ENCODE assay signal across 14 cellular contexts in the genomic region with DNA sequence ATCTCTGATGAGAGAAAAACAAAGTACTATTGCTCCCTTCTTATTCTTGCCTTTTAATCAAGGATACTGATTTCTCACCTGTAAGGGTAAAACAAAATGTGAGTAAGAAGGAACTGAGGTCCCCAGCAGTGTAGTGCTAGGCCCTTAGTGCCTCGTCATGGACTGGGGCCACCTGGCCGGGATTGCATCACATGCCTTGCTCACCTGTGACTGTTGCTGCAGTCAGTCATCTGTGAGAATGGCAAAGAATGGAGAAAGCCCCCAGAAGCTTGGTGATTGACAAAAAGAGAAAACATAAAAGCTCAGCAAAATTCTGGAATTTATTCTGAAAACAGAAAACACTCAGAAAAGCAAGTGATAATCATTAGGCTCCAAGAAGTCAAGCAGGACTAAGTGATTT.
"Had no signal": no experiment of that assay in that cellular context is flagged by ENCODE, and none has a peak within 500 bp of the region (broad histone marks: within the 10 kb centered on the region; RNA-seq: fewer than 3 reads in every experiment).

No MANE protein-coding gene starts in this region.

- H3K9me3 Mint-ChIP-seq: activated naive CD4-positive, alpha-beta T cell treated with anti-CD3 and anti-CD28 coated beads, Interleukin-2, amount 50 U/mL, for 72 hours; activated T-cell treated with anti-CD3 and anti-CD28 coated beads, Interleukin-2, amount 50 U/mL, for 4 hours; brain; neural crest cell; T-helper 2 cell treated with Interferon-gamma antibody and Interleukin-4, amounts not matched to agents 5 μg/mL and 100 μg/mL, for 36 hours had no signal

- H3K36me3 Mint-ChIP-seq: activated naive CD4-positive, alpha-beta T cell treated with anti-CD3 and anti-CD28 coated beads, Interleukin-2, amount 50 U/mL, for 72 hours had no signal

- H3K9me3 ChIP-seq: esophagus squamous epithelium, pancreas had no signal

- H3K27me3 Mint-ChIP-seq: brain had no signal

- H3K27me3 ChIP-seq: esophagus squamous epithelium, pancreas had no signal

- H3K27ac Mint-ChIP-seq: activated naive CD4-positive, alpha-beta T cell treated with anti-CD3 and anti-CD28 coated beads, Interleukin-2, amount 50 U/mL, for 72 hours; brain; T-helper 2 cell treated with Interferon-gamma antibody and Interleukin-4, amounts not matched to agents 5 μg/mL and 100 μg/mL, for 36 hours had no signal

- DNase-seq: activated CD4-positive, alpha-beta T cell treated with anti-CD3 and anti-CD28 coated beads for 1 hour; activated CD4-positive, alpha-beta T cell treated with anti-CD3 and anti-CD28 coated beads, Interleukin-2, amount 50 U/mL, for 48 hours; activated effector memory CD4-positive, alpha-beta T cell treated with anti-CD3 and anti-CD28 coated beads, Interleukin-2, amount 50 U/mL, for 16 hours; activated T-cell treated with anti-CD3 and anti-CD28 coated beads, Interleukin-2, amount 50 U/mL, for 4 hours; amniotic stem cell; dermis blood vessel endothelial cell; esophagus squamous epithelium; foreskin fibroblast; pancreas; small intestine had no signal

- H3K36me3 ChIP-seq: esophagus squamous epithelium, pancreas had no signal

- H3K4me3 ChIP-seq: esophagus squamous epithelium, pancreas had no signal

- H3K4me3 Mint-ChIP-seq: activated T-cell treated with anti-CD3 and anti-CD28 coated beads, Interleukin-2, amount 50 U/mL, for 4 hours; brain; neural crest cell; T-helper 2 cell treated with Interferon-gamma antibody and Interleukin-4, amounts not matched to agents 5 μg/mL and 100 μg/mL, for 36 hours had no signal

- ATAC-seq: activated naive CD4-positive, alpha-beta T cell treated with anti-CD3 and anti-CD28 coated beads, Interleukin-2, amount 50 U/mL, for 72 hours; activated T-cell treated with anti-CD3 and anti-CD28 coated beads, Interleukin-2, amount 50 U/mL, for 4 hours had no signal

- H3K27ac ChIP-seq: esophagus squamous epithelium, pancreas had no signal
